ENCODE assay signal across 8 cellular contexts in genomic region chr17:59619313-59620063, GRCh38. TPM values are rescaled to one million over a fixed set of nuclear protein-coding genes. Genes with fewer than 3 reads are reported as not detected.
A peak's percentile ranks its signal among the peaks of the same experiment; 100 is the strongest.
DNase-seq lines count a peak whose midpoint lies in the region; FAIRE-seq and TF ChIP-seq lines count a peak whose summit lies in the region.

Gene CLTC (plus strand): TSS chr17:59619895. CDS start chr17:59620132, 237 bp downstream.

- TF ChIP-seq CTCF in subcutaneous adipose tissue (IDR thresholded peaks at IDR 0.05; ENCODE audit: low read depth) = no peak

- CTCF ChIA-PET in HEK293T (lab: Yijun Ruan, JAX) = interaction anchor here (0.6 kb wide), 1 partner anchor 765 kb away, joined by 3 read pairs; no protein-coding TSS in a partner anchor
- CTCF ChIA-PET in activated naive CD4-positive, alpha-beta T cell treated with anti-CD3 and anti-CD28 coated beads for 36 hours (lab: Charles Lee) = interaction anchor here (1.2 to 1.5 kb wide), 4 partner anchors 12 to 308 kb away, joined by 3 to 4 read pairs (median 4); no protein-coding TSS in a partner anchor

- no peaks in the 10 kb centered on the region for H3K9me3 ChIP-seq in neuronal stem cell (replicated peaks in 1 of 2; ENCODE audit: control insufficient read depth in 2 of 2, insufficient read depth in 1 of 2, low read depth in 1 of 2, low read length in 2 of 2)

- H3K36me3 Mint-ChIP-seq in activated naive CD4-positive, alpha-beta T cell treated with anti-CD3 and anti-CD28 coated beads for 36 hours (ENCODE audit: low read depth) = peaks cover 16% of the 10 kb centered on the region

- POLR2A ChIA-PET in HEK293T (lab: Yijun Ruan, JAX) = interaction anchor here (0.5 to 3.8 kb wide), 33 partner anchors 8 to 399 kb away, joined by 3 to 22 read pairs (median 5); partner anchors contain the start of genes DHX40, GDPD1, PTRH2 and VMP1

- H4K91ac ChIP-seq in neuronal stem cell (ENCODE audit: low read depth, low read length, poor library complexity) = peak within 1 kb of the TSS; percentile 92

- H3K4me1 ChIP-seq in neuronal stem cell (ENCODE audit: control insufficient read depth in 2 of 2, insufficient read depth in 1 of 2, low read depth in 1 of 2, low read length in 2 of 2) = peaks cover 2 to 22% of the 10 kb centered on the region in 2 donors

- H4K8ac ChIP-seq in neuronal stem cell (ENCODE audit: low read depth, low read length) = peak within 1 kb of the TSS; percentile 43

- peak within 1 kb of the TSS; percentile 93 for H3K4me3 Mint-ChIP-seq in activated naive CD4-positive, alpha-beta T cell treated with anti-CD3 and anti-CD28 coated beads for 36 hours

- H3K27me3 Mint-ChIP-seq in activated naive CD4-positive, alpha-beta T cell treated with anti-CD3 and anti-CD28 coated beads for 36 hours (ENCODE audit: low read depth) = no peaks in the 10 kb centered on the region

- peak within 1 kb of the TSS; percentile 99 for H2BK120ac ChIP-seq in neuronal stem cell (ENCODE audit: low read depth, low read length)

- peaks cover 49% of the 10 kb centered on the region for H3K4me1 Mint-ChIP-seq in activated naive CD4-positive, alpha-beta T cell treated with anti-CD3 and anti-CD28 coated beads for 36 hours (ENCODE audit: low read depth)

- DNase-seq in GF-D8 (lab: John Stamatoyannopoulos, UW) (peak; percentile 92), HEK293T (ENCODE audit: extremely low spot score) (peak; percentile 83), MV-4-11 (lab: John Stamatoyannopoulos, UW) (peak; percentile 95), SK-N-DZ (ENCODE audit: low spot score) (peak; percentile 99), frontal cortex (ENCODE audit: low spot score in 2 of 2) (peak; percentile 74 to 79), neuronal stem cell (ENCODE audit: low spot score) (peak; percentile 96)
- DNase-seq in activated naive CD4-positive, alpha-beta T cell treated with anti-CD3 and anti-CD28 coated beads for 36 hours = peak; percentile 91

- H2BK15ac ChIP-seq in neuronal stem cell (ENCODE audit: low read length) = peak within 1 kb of the TSS; percentile 98

- peak within 1 kb of the TSS; percentile 99 for H3K27ac ChIP-seq in neuronal stem cell (replicated peaks; ENCODE audit: low read length)

- H3K9me3 Mint-ChIP-seq in activated naive CD4-positive, alpha-beta T cell treated with anti-CD3 and anti-CD28 coated beads for 36 hours = no peaks in the 10 kb centered on the region

- peak within 1 kb of the TSS; percentile 66 for H3K4ac ChIP-seq in neuronal stem cell (ENCODE audit: low read length)

- peak within 1 kb of the TSS; percentile 80 to 99 for H3K4me3 ChIP-seq in neuronal stem cell (ENCODE audit: low read length in 2 of 2)

- no CpG with 5 or more reads among the region's 65 CpGs for WGBS in neuronal stem cell (ENCODE audit: extremely low coverage in 2 of 2, insufficient read length in 2 of 2, insufficient replicate concordance in 1 of 2), 2 donors

- H2BK12ac ChIP-seq in neuronal stem cell (ENCODE audit: low read length) = no peak within 1 kb of the TSS

- H2AK5ac ChIP-seq in neuronal stem cell (ENCODE audit: low read depth, low read length) = peak within 1 kb of the TSS; percentile 95

- H3K36me3 ChIP-seq in neuronal stem cell (replicated peaks in 1 of 2; ENCODE audit: control insufficient read depth in 2 of 2, insufficient read depth in 2 of 2, low read length in 2 of 2) = peaks cover 0 to 22% of the 10 kb centered on the region in 2 donors

- peak within 1 kb of the TSS; percentile 99 for H3K23ac ChIP-seq in neuronal stem cell (ENCODE audit: low read depth, low read length, poor library complexity)

- peak within 1 kb of the TSS; percentile 99 for H2BK5ac ChIP-seq in neuronal stem cell (ENCODE audit: low read length)

- no peaks in the 10 kb centered on the region for H3K27me3 ChIP-seq in neuronal stem cell (ENCODE audit: control insufficient read depth in 3 of 3, insufficient read depth in 3 of 3, low read depth in 1 of 3, low read length in 3 of 3)

- H3K9ac ChIP-seq in neuronal stem cell (ENCODE audit: low read depth, low read length, poor library complexity) = peak within 1 kb of the TSS; percentile 98

- intact Hi-C loops in activated naive CD4-positive, alpha-beta T cell treated with anti-CD3 and anti-CD28 coated beads for 36 hours (cut with micrococcal nuclease) = loop anchor here (1.0 to 5.0 kb wide), 13 partner anchors 19 to 1102 kb away; partner anchors contain the start of genes DHX40, HEATR6, PRR11 and PTRH2

- H3K79me1 ChIP-seq in neuronal stem cell (ENCODE audit: low read depth, low read length) = no peaks in the 10 kb centered on the region

- peak within 1 kb of the TSS; percentile 99 for H3K14ac ChIP-seq in neuronal stem cell (ENCODE audit: low read length)

- peak within 1 kb of the TSS; percentile 94 for H2AFZ ChIP-seq in neuronal stem cell (ENCODE audit: low read length)

- FAIRE-seq in frontal cortex (lab: Jason Lieb, UNC) = no peak

- peak within 1 kb of the TSS; percentile 99 for H3K18ac ChIP-seq in neuronal stem cell (ENCODE audit: low read length)

- peak within 1 kb of the TSS; percentile 96 for H3K27ac Mint-ChIP-seq in activated naive CD4-positive, alpha-beta T cell treated with anti-CD3 and anti-CD28 coated beads for 36 hours

- peak within 1 kb of the TSS; percentile 68 for H3K4me2 ChIP-seq in neuronal stem cell (ENCODE audit: insufficient read depth, low read length, poor library complexity, severe bottlenecking)

TF ChIP-seq in HEK293T, 16 proteins besides CTCF, POLR2A, EP300 and RAD21:
- TF ChIP-seq TARDBP (IDR thresholded peaks at IDR 0.05) = peak; percentile 57; the same call in 1 of the 2 replicates
- TF ChIP-seq FOXM1 (IDR thresholded peaks at IDR 0.05; ENCODE audit: borderline replicate concordance) = peak; percentile 33; the same call in 1 of the 2 replicates
- TF ChIP-seq PKNOX1 (IDR thresholded peaks at IDR 0.05) = 0 out of 2 replicates have a peak, but pooled peaks have one; percentile 5
- TF ChIP-seq FOXK2 (IDR thresholded peaks at IDR 0.05) = no peak
- TF ChIP-seq L3MBTL2 (conservative IDR thresholded peaks at IDR 0.05) = peak; percentile 75
- TF ChIP-seq ARNT (IDR thresholded peaks at IDR 0.05) = no peak
- TF ChIP-seq SUZ12 (IDR thresholded peaks at IDR 0.05) = no peak
- TF ChIP-seq BHLHE40 (IDR thresholded peaks at IDR 0.05; ENCODE audit: borderline replicate concordance) = no peak
- peak; percentile 99 for TF ChIP-seq ZNF384 (IDR thresholded peaks at IDR 0.05)
- TF ChIP-seq LEF1 (IDR thresholded peaks at IDR 0.05; ENCODE audit: borderline replicate concordance) = no peak; the same call in 1 of the 2 replicates
- peak; percentile 88 for TF ChIP-seq ELF4 (IDR thresholded peaks at IDR 0.05)
- no peak for TF ChIP-seq SP1 (IDR thresholded peaks at IDR 0.05)
- no peak for TF ChIP-seq HDGF (IDR thresholded peaks at IDR 0.05; ENCODE audit: borderline replicate concordance)
- TF ChIP-seq CTBP1 (IDR thresholded peaks at IDR 0.05; ENCODE audit: borderline replicate concordance) = peak; percentile 62; the same call in 1 of the 2 replicates
- TF ChIP-seq NFRKB (IDR thresholded peaks at IDR 0.05) = peak; percentile 84
- TF ChIP-seq FOXA1 (IDR thresholded peaks at IDR 0.05) = no peak
TF ChIP-seq in HEK293T: peak in this region for 8.

RNA-seq across cellular contexts. Expression of gene CLTC, which starts in this region (rescaled TPM):
- polyA plus RNA-seq in SK-N-DZ (2014; cell fraction: cytosol; rRNA removed) = 200 and 233 TPM in 2 replicates
- polyA plus RNA-seq in SK-N-DZ (2014; cell fraction: nucleus; rRNA removed) = 110 and 111 TPM in 2 replicates
- 100 to 1,000 TPM; 127 to 134 TPM for total RNA-seq in activated naive CD4-positive, alpha-beta T cell treated with anti-CD3 and anti-CD28 coated beads for 36 hours
- 308 TPM for total RNA-seq in frontal cortex
- 61.2 TPM for polyA plus RNA-seq in neuronal stem cell (2013, experiment 1 of 2)
- polyA plus RNA-seq in neuronal stem cell (2013, experiment 2 of 2) = 63.5 TPM
- 100 to 1,000 TPM; 141 to 284 (median 237) TPM for total RNA-seq in subcutaneous adipose tissue

Comparison
In these comparisons a context has a peak if more than half of its experiments do, and no peak if none do; other contexts are left out.
1. Peak in every context shown above with its lines: DNase-seq, H3K4me3 ChIP-seq and H3K27ac ChIP-seq.